In the genomic region with DNA sequence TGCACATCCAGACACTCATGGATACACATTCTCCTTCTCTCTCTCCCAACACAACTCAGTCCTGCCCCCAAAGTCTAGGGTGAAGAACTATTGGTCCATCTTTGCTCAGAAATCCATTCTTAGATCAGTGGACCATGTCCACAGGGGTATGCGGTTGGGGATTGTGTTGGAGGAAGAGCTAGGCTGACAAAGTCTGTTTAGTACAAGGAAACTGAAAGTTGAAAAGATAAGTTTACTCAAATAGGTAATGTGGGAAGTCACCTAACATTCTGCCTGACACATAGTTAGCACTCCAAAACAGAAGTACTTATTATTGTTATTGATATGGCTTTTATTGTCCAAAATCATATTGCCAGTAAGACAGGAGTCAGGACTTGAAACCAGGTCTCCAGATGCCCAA, we compare ENCODE assay signal across 16 cellular contexts. TPM values are rescaled to one million over a fixed set of nuclear protein-coding genes. Genes with fewer than 3 reads are reported as not detected.
DNase-seq lines count a peak whose midpoint lies in the region; ATAC-seq and TF ChIP-seq lines count a peak whose summit lies in the region.
"Had no signal": no experiment of that assay in that cellular context is flagged by ENCODE, and none has a peak within 500 bp of the region (broad histone marks: within the 10 kb centered on the region; RNA-seq: fewer than 3 reads in every experiment).

No MANE protein-coding gene starts in this region.

- no peaks in the 10 kb centered on the region for H3K79me2 ChIP-seq in Loucy (ENCODE audit: insufficient read depth, low read length)

- peak; percentile 37 for DNase-seq in GM12865 (ENCODE audit: low read depth)
- no peak for DNase-seq in DMS 273 treated with DMSO at 0.1 percent for 48 hours (lab: John Stamatoyannopoulos, UW)
- DNase-seq in T-helper 2 cell: no peak
- no peak for DNase-seq in hepatic stellate cell (ENCODE audit: low spot score)
- no peak for DNase-seq in cerebellum (ENCODE audit: low spot score)
- DNase-seq: BE2C; CD4-positive, alpha-beta memory T cell; EL; NCI-H1105; NCI-H1694 treated with DMSO at 0.1 percent for 48 hours had no signal

- ATAC-seq in GM19452 (IDR thresholded peaks at IDR 0.05; ENCODE audit: unreplicated experiment) (peak; percentile 64), HG02623 (IDR thresholded peaks at IDR 0.05; ENCODE audit: unreplicated experiment) (peak; percentile 61)
- ATAC-seq: Panc1 had no signal

- H3K4me2 ChIP-seq in Loucy (ENCODE audit: low read depth, low read length, poor library complexity, severe bottlenecking): peak overlapping the region; percentile 29

- H2AFZ ChIP-seq in Loucy (ENCODE audit: low read length): peak overlapping the region; percentile 64

- H3K9me3 ChIP-seq in Loucy (ENCODE audit: insufficient read depth, low read depth, low read length): no peaks in the 10 kb centered on the region
- H3K9me3 ChIP-seq: BE2C, HAP-1, SJSA1 had no signal

- no peaks in the 10 kb centered on the region for H4K20me1 ChIP-seq in Loucy (ENCODE audit: insufficient read depth, low read length, poor library complexity, severe bottlenecking)

- no peak overlapping the region for H3K9ac ChIP-seq in Loucy (ENCODE audit: low read depth, low read length, poor library complexity, severe bottlenecking)

- no peak for TF ChIP-seq CTCF in GM12865 (IDR thresholded peaks at IDR 0.05; ENCODE audit: insufficient read depth, low read depth, low read length, missing control alignments)
- TF ChIP-seq CTCF in Loucy (conservative IDR thresholded peaks at IDR 0.05; ENCODE audit: low read length): no peak

- no peaks in the 10 kb centered on the region for H3F3A ChIP-seq in Loucy (ENCODE audit: low read depth)

- no peaks in the 10 kb centered on the region for H3K36me3 ChIP-seq in Loucy (ENCODE audit: insufficient read depth, low read length)
- H3K36me3 ChIP-seq: BE2C, HAP-1, SJSA1 had no signal

- H3K4me3 ChIP-seq in GM12865 (ENCODE audit: low read depth, low read length) (no peak overlapping the region), Loucy (ENCODE audit: low read length, poor library complexity, severe bottlenecking) (no peak overlapping the region)
- H3K4me3 ChIP-seq: HAP-1, SJSA1 had no signal

- no peaks in the 10 kb centered on the region for H3K27me3 ChIP-seq in Loucy (ENCODE audit: insufficient read depth, low read length, poor library complexity, severe bottlenecking)
- H3K27me3 ChIP-seq: BE2C, SJSA1 had no signal

- no peaks in the 10 kb centered on the region for H3K9me2 ChIP-seq in Loucy (replicated peaks; ENCODE audit: low read depth, low read length)

- H3K4me1 ChIP-seq in Loucy (ENCODE audit: insufficient read depth, low read length, poor library complexity, severe bottlenecking): peaks cover 32% of the 10 kb centered on the region
- H3K4me1 ChIP-seq: BE2C, HAP-1, SJSA1 had no signal

RNA-seq across cellular contexts. Expression of a gene that starts 55.9 kb away (rescaled TPM):
- 6.4 TPM for total RNA-seq in cerebellum
- total RNA-seq: CD4-positive, alpha-beta memory T cell; SJSA1 had no signal
